Comparison of ENCODE assay signal across 25 cellular contexts in genomic region chr6:55567558-55567957, GRCh38. TPM values are rescaled to one million over a fixed set of nuclear protein-coding genes. Genes with fewer than 3 reads are reported as not detected.
DNase-seq lines count a peak whose midpoint lies in the region; ATAC-seq and TF ChIP-seq lines count a peak whose summit lies in the region.
"Had no signal": no experiment of that assay in that cellular context is flagged by ENCODE, and none has a peak within 500 bp of the region (broad histone marks: within the 10 kb centered on the region; RNA-seq: fewer than 3 reads in every experiment).

No MANE protein-coding gene starts in this region.

- peak overlapping the region; percentile 38 for H3K4me2 ChIP-seq in hepatocyte
- H3K4me2 ChIP-seq: A549 had no signal

- H3K4me3 ChIP-seq in choroid plexus epithelial cell (ENCODE audit: low read depth, low read length) (no peak overlapping the region), cardiac muscle cell (no peak overlapping the region), hepatocyte (no peak overlapping the region), gastrocnemius medialis (no peak overlapping the region)
- H3K4me3 ChIP-seq: A549, GM23248, K562, SJSA1 had no signal

- H3K4me1 ChIP-seq in cardiac muscle cell (ENCODE audit: low read depth) (peaks cover 32% of the 10 kb centered on the region), hepatocyte (ENCODE audit: insufficient read depth) (peaks cover 9% of the 10 kb centered on the region), gastrocnemius medialis (peaks cover 0 to 3% of the 10 kb centered on the region in 2 donors)
- H3K4me1 ChIP-seq: A549, Caco-2, SJSA1 had no signal

- no peak for ATAC-seq in gastrocnemius medialis
- ATAC-seq: A549; CD8-positive, alpha-beta T cell; K562; PC-3 had no signal

- DNase-seq in choroid plexus epithelial cell (ENCODE audit: low read depth) (peak; percentile 31), cardiac muscle cell (ENCODE audit: low read depth in 1 of 2, low spot score in 1 of 2) (peak in 1 of 2 donors; percentile 61), hepatocyte (ENCODE audit: low spot score) (no peak), gastrocnemius medialis (no peak), pons (ENCODE audit: low spot score) (no peak), MV-4-11 (lab: John Stamatoyannopoulos, UW) (no peak), kidney glomerular epithelial cell (lab: John Stamatoyannopoulos, UW) (no peak)
- DNase-seq: C1 segment of cervical spinal cord; Caco-2; CD8-positive, alpha-beta T cell; GM23248; H7; Kasumi-1; NCI-H1105; NCI-H146; NCI-H2029; NCI-H446; NCI-H524 treated with DMSO at 0.1 percent for 48 hours; NCI-H82; NK-92 treated with Interleukin-12 subunit alpha and Interleukin-12 subunit beta, amount 100 ng/mL, for 24 hours; PC-3 had no signal

- H3K27ac ChIP-seq in cardiac muscle cell (peak overlapping the region; percentile 89), hepatocyte (no peak overlapping the region), gastrocnemius medialis (peak overlapping the region; percentile 33 to 62 (median 44))
- H3K27ac ChIP-seq: A549, GM23248, SJSA1 had no signal

- H3K27me3 ChIP-seq in cardiac muscle cell (no peaks in the 10 kb centered on the region), hepatocyte (no peaks in the 10 kb centered on the region), gastrocnemius medialis (no peaks in the 10 kb centered on the region)
- H3K27me3 ChIP-seq: SJSA1 had no signal

- H4K20me1 ChIP-seq in hepatocyte (ENCODE audit: insufficient read depth, poor library complexity, severe bottlenecking): no peaks in the 10 kb centered on the region

- H3K36me3 ChIP-seq in cardiac muscle cell (no peaks in the 10 kb centered on the region), hepatocyte (replicated peaks; ENCODE audit: insufficient read depth, low read depth) (no peaks in the 10 kb centered on the region), gastrocnemius medialis (no peaks in the 10 kb centered on the region)
- H3K36me3 ChIP-seq: SJSA1 had no signal

- TF ChIP-seq CTCF in choroid plexus epithelial cell (conservative IDR thresholded peaks at IDR 0.05; ENCODE audit: low read depth, low read length) (no peak), cardiac muscle cell (IDR thresholded peaks at IDR 0.05; ENCODE audit: low read depth, low read length) (no peak), hepatocyte (IDR thresholded peaks at IDR 0.05; ENCODE audit: poor library complexity) (no peak), gastrocnemius medialis (IDR thresholded peaks at IDR 0.05 in 4 of 5, conservative IDR thresholded peaks at IDR 0.05 in 1 of 5) (no peak)

- H3K9me3 ChIP-seq in cardiac muscle cell (ENCODE audit: low read depth) (no peaks in the 10 kb centered on the region), hepatocyte (ENCODE audit: low read depth) (no peaks in the 10 kb centered on the region), gastrocnemius medialis (no peaks in the 10 kb centered on the region)
- H3K9me3 ChIP-seq: A549, Caco-2, SJSA1 had no signal

- no peaks in the 10 kb centered on the region for H3K79me2 ChIP-seq in hepatocyte

- H3K9me2 ChIP-seq in hepatocyte (replicated peaks; ENCODE audit: insufficient read depth): no peaks in the 10 kb centered on the region

- TF ChIP-seq POLR2A in gastrocnemius medialis (IDR thresholded peaks at IDR 0.05): no peak

- intact Hi-C loops in gastrocnemius medialis (cut with DNase I; ENCODE audit: low total_unique reads): no loop called here

- no peak overlapping the region for H2AFZ ChIP-seq in hepatocyte
- H2AFZ ChIP-seq: GM23248 had no signal

- in situ Hi-C loops in gastrocnemius medialis (cut with MboI; ENCODE audit: low sequenced_read_pairs in 4 of 4): no loop called here

- WGBS in hepatocyte (ENCODE audit: low lambda C conversion rate, missing lambda C conversion rate): 53% methylated on average over 4 of the region's 4 CpGs

RNA-seq across cellular contexts. Expression of gene HMGCLL1, which starts 11.4 kb away (rescaled TPM):
- total RNA-seq in cardiac muscle cell (16.2 and 34.0 TPM in 2 replicates), hepatocyte (4.0 and 4.8 TPM in 2 replicates), gastrocnemius medialis (1 to 10 TPM in 2 of 4 donors, under 1 TPM in 2; 0.53 to 3.6 (median 1.2) TPM)
- polyA plus RNA-seq in cardiac muscle cell (13.6 and 50.3 TPM in 2 replicates), hepatocyte (2.0 and 3.0 TPM in 2 replicates)
- total RNA-seq: Caco-2; CD8-positive, alpha-beta T cell; GM23248; HT1080; K562; PC-3; SJSA1 had no signal
- polyA plus RNA-seq: GM23248, K562 had no signal
